In the genomic region with DNA sequence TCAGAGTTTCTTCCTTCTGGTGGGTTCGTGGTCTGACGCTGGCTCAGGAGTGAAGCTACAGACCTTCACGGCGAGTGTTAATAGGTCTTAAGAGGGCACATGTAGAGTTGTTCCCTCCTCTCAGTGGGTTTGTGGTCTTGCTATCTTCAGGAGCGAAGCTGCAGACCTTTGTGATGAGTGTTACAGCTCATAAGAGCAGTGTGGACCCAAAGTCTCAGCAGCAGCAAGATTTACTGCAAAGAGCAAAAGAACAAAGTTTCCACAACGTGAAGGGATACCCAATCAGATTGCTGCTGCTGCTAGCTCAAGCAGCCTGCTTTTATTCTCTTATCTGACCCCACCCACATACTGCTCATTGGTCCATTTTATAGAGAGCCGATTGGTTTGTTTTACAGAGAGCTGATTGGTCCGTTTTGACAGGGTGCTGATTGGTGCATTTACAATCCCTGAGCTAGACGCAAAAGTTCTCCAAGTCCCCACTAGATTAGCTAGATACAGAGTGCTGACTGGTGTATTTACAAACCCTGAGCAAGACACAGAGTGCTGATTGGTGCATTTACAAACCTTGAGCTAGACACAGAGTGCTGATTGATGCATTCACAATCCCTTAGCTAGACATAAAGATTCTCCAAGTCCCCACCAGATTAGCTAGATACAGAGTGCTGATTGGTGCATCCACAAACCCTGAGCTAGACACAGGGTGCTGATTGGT, we compare ENCODE assay signal across 8 cellular contexts. TPM values are rescaled to one million over a fixed set of nuclear protein-coding genes. Genes with fewer than 3 reads are reported as not detected.
DNase-seq lines count a peak whose midpoint lies in the region; ATAC-seq and TF ChIP-seq lines count a peak whose summit lies in the region.
"Not testable (repeated sequence)": the region's sequence is repeated elsewhere in the genome, so short reads cannot be mapped to it uniquely, and the experiment has no call there.

No MANE protein-coding gene starts in this region.

- H3K9me3 Mint-ChIP-seq in activated T-cell treated with anti-CD3 and anti-CD28 coated beads, Interleukin-2, amount 50 U/mL, for 24 hours; activated naive CD8-positive, alpha-beta T cell treated with anti-CD3 and anti-CD28 coated beads, Interleukin-2, amount 10 ng/mL, durations not matched to agents 7 days and 5 days; naive thymus-derived CD4-positive, alpha-beta T cell: not testable (repeated sequence)

- in situ Hi-C loops in GM13977 (cut with MboI; ENCODE audit: low pct_unique_long_range_greater_than_20kb, low sequenced_read_pairs, unreplicated experiment), result not testable (repeated sequence)

- H4K20me1 ChIP-seq in BLaER1 treated with 17β-estradiol and CSF1 and Interleukin-3, amounts not matched to agents 10 nM and 100 nM, result not testable (repeated sequence)

- H3K36me3 Mint-ChIP-seq in activated T-cell treated with anti-CD3 and anti-CD28 coated beads, Interleukin-2, amount 50 U/mL, for 24 hours (ENCODE audit: low read depth); activated naive CD8-positive, alpha-beta T cell treated with anti-CD3 and anti-CD28 coated beads, Interleukin-2, amount 10 ng/mL, durations not matched to agents 7 days and 5 days; naive thymus-derived CD4-positive, alpha-beta T cell: not testable (repeated sequence)

- peak overlapping the region in 3 of 11 experiments; percentile 0 to 20 (median 2); a peak in 3 of 22 replicates for H3K27ac ChIP-seq in BLaER1 treated with 17β-estradiol and CSF1 and Interleukin-3, amounts not matched to agents 10 nM and 100 nM
- H3K27ac ChIP-seq in naive thymus-derived CD4-positive, alpha-beta T cell (ENCODE audit: low read depth, low read length), result not testable (repeated sequence)

- H3K36me3 ChIP-seq in BLaER1 treated with 17β-estradiol and CSF1 and Interleukin-3, amounts not matched to agents 10 nM and 100 nM; naive thymus-derived CD4-positive, alpha-beta T cell (ENCODE audit: control insufficient read depth in 2 of 3, insufficient read depth in 3 of 3, low read length in 3 of 3): not testable (repeated sequence)

- peaks cover 9 to 22% (median 16%) of the 10 kb centered on the region in 10 experiments for H3K4me1 ChIP-seq in BLaER1 treated with 17β-estradiol and CSF1 and Interleukin-3, amounts not matched to agents 10 nM and 100 nM
- H3K4me1 ChIP-seq in naive thymus-derived CD4-positive, alpha-beta T cell (ENCODE audit: control insufficient read depth in 2 of 2, insufficient read depth in 2 of 2, low read length in 2 of 2), result not testable (repeated sequence)

- POLR2A ChIA-PET in activated naive CD8-positive, alpha-beta T cell treated with anti-CD3 and anti-CD28 coated beads, Interleukin-2, amount 10 ng/mL, durations not matched to agents 7 days and 5 days (lab: Charles Lee); naive thymus-derived CD4-positive, alpha-beta T cell (lab: Charles Lee): not testable (repeated sequence)

- peak overlapping the region; percentile 49 for H3K4me3 Mint-ChIP-seq in activated T-cell treated with anti-CD3 and anti-CD28 coated beads, Interleukin-2, amount 50 U/mL, for 24 hours
- peak overlapping the region; percentile 36 for H3K4me3 Mint-ChIP-seq in activated naive CD8-positive, alpha-beta T cell treated with anti-CD3 and anti-CD28 coated beads, Interleukin-2, amount 10 ng/mL, durations not matched to agents 7 days and 5 days
- peak overlapping the region in 9 of 10 donors; percentile 30 to 73 (median 60) for H3K4me3 Mint-ChIP-seq in naive thymus-derived CD4-positive, alpha-beta T cell

- ATAC-seq in activated CD4-positive, CD25-positive, alpha-beta regulatory T cell treated with anti-CD3 and anti-CD28 coated beads, Interleukin-2, amount 50 U/mL, for 24 hours, result peak; percentile 36 to 64
- ATAC-seq in activated naive CD8-positive, alpha-beta T cell treated with anti-CD3 and anti-CD28 coated beads, Interleukin-2, amount 10 ng/mL, durations not matched to agents 7 days and 5 days (ENCODE audit: low read depth), result peak; percentile 76
- ATAC-seq in naive thymus-derived CD4-positive, alpha-beta T cell, result not testable (repeated sequence)

- peaks cover 12% of the 10 kb centered on the region for H3K4me1 Mint-ChIP-seq in activated T-cell treated with anti-CD3 and anti-CD28 coated beads, Interleukin-2, amount 50 U/mL, for 24 hours (ENCODE audit: low read depth)
- H3K4me1 Mint-ChIP-seq in activated naive CD8-positive, alpha-beta T cell treated with anti-CD3 and anti-CD28 coated beads, Interleukin-2, amount 10 ng/mL, durations not matched to agents 7 days and 5 days, result not testable (repeated sequence)
- H3K4me1 Mint-ChIP-seq in naive thymus-derived CD4-positive, alpha-beta T cell, result peaks cover 4 to 13% (median 9%) of the 10 kb centered on the region in 7 donors

- CTCF ChIA-PET in naive thymus-derived CD4-positive, alpha-beta T cell (lab: Charles Lee), result not testable (repeated sequence)

- H3K9me3 ChIP-seq in BLaER1 treated with 17β-estradiol and CSF1 and Interleukin-3, amounts not matched to agents 10 nM and 100 nM (replicated peaks in 1 of 11), result peaks cover 8 to 15% (median 12%) of the 10 kb centered on the region in 11 experiments
- not testable (repeated sequence) for H3K9me3 ChIP-seq in naive thymus-derived CD4-positive, alpha-beta T cell (ENCODE audit: control insufficient read depth in 2 of 3, low read length in 3 of 3)

- not testable (repeated sequence) for TF ChIP-seq CTCF in GM13977 (IDR thresholded peaks at IDR 0.05; ENCODE audit: extremely low read depth, insufficient read depth, missing control alignments)

- peak overlapping the region in 3 of 10 experiments; percentile 12 to 17 (median 14); a peak in 2 of 20 replicates for H3K4me3 ChIP-seq in BLaER1 treated with 17β-estradiol and CSF1 and Interleukin-3, amounts not matched to agents 10 nM and 100 nM
- H3K4me3 ChIP-seq in naive thymus-derived CD4-positive, alpha-beta T cell (ENCODE audit: low read length), result peak overlapping the region; percentile 10

- DNase-seq in GM13977 (ENCODE audit: low spot score) (peak; percentile 1), NCI-H69 (lab: John Stamatoyannopoulos, UW) (peak; percentile 32)
- DNase-seq in activated T-cell treated with anti-CD3 and anti-CD28 coated beads, Interleukin-2, amount 50 U/mL, for 24 hours, result peak; percentile 36
- DNase-seq in activated naive CD8-positive, alpha-beta T cell treated with anti-CD3 and anti-CD28 coated beads, Interleukin-2, amount 10 ng/mL, durations not matched to agents 7 days and 5 days, result not testable (repeated sequence)
- DNase-seq in naive thymus-derived CD4-positive, alpha-beta T cell, result peak in 5 of 9 donors; percentile 11 to 37 (median 29)
- DNase-seq in stimulated activated CD8-positive, alpha-beta memory T cell treated with anti-CD3 and anti-CD28 coated beads, Interleukin-15, amount 100 ng/mL, for 48 hours (ENCODE audit: low read depth in 2 of 2), result peak; percentile 7 to 8

- peak overlapping the region in 7 of 11 experiments; percentile 3 to 42 (median 39); a peak in 5 of 22 replicates for H3K9ac ChIP-seq in BLaER1 treated with 17β-estradiol and CSF1 and Interleukin-3, amounts not matched to agents 10 nM and 100 nM

- H3K27ac Mint-ChIP-seq in activated T-cell treated with anti-CD3 and anti-CD28 coated beads, Interleukin-2, amount 50 U/mL, for 24 hours, result peak overlapping the region; percentile 72
- peak overlapping the region; percentile 14 for H3K27ac Mint-ChIP-seq in activated naive CD8-positive, alpha-beta T cell treated with anti-CD3 and anti-CD28 coated beads, Interleukin-2, amount 10 ng/mL, durations not matched to agents 7 days and 5 days
- H3K27ac Mint-ChIP-seq in naive thymus-derived CD4-positive, alpha-beta T cell, result peak overlapping the region in 6 of 9 donors; percentile 23 to 65 (median 53)

- not testable (repeated sequence) for H3K27me3 Mint-ChIP-seq in activated T-cell treated with anti-CD3 and anti-CD28 coated beads, Interleukin-2, amount 50 U/mL, for 24 hours; activated naive CD8-positive, alpha-beta T cell treated with anti-CD3 and anti-CD28 coated beads, Interleukin-2, amount 10 ng/mL, durations not matched to agents 7 days and 5 days; naive thymus-derived CD4-positive, alpha-beta T cell

- peak overlapping the region; percentile 35 to 84 (median 77) for H3K4me2 ChIP-seq in BLaER1 treated with 17β-estradiol and CSF1 and Interleukin-3, amounts not matched to agents 10 nM and 100 nM

- intact Hi-C loops in naive thymus-derived CD4-positive, alpha-beta T cell (cut with micrococcal nuclease), result not testable (repeated sequence)

- not testable (repeated sequence) for H3K27me3 ChIP-seq in BLaER1 treated with 17β-estradiol and CSF1 and Interleukin-3, amounts not matched to agents 10 nM and 100 nM; naive thymus-derived CD4-positive, alpha-beta T cell (ENCODE audit: control insufficient read depth in 2 of 2, insufficient read depth in 2 of 2, low read length in 2 of 2)

RNA-seq across cellular contexts. Expression of a gene that starts 19.7 kb away (rescaled TPM):
- 10 to 100 TPM; 32.2 to 36.6 TPM for total RNA-seq in activated naive CD8-positive, alpha-beta T cell treated with anti-CD3 and anti-CD28 coated beads, Interleukin-2, amount 10 ng/mL, durations not matched to agents 7 days and 5 days
- total RNA-seq in naive thymus-derived CD4-positive, alpha-beta T cell, result 10 to 100 TPM; 33.5 to 67.7 (median 52.7) TPM
- 10 to 100 TPM; 21.0 to 31.4 TPM for polyA plus RNA-seq in naive thymus-derived CD4-positive, alpha-beta T cell

Comparison
In these comparisons a context has a peak if more than half of its experiments do, and no peak if none do; other contexts are left out.
1. H3K27ac Mint-ChIP-seq: peak in every context shown above with its lines; median percentile 72 in activated T-cell treated with anti-CD3 and anti-CD28 coated beads, Interleukin-2, amount 50 U/mL, for 24 hours; 53 in naive thymus-derived CD4-positive, alpha-beta T cell; 14 in activated naive CD8-positive, alpha-beta T cell treated with anti-CD3 and anti-CD28 coated beads, Interleukin-2, amount 10 ng/mL, durations not matched to agents 7 days and 5 days.